In the genomic region with DNA sequence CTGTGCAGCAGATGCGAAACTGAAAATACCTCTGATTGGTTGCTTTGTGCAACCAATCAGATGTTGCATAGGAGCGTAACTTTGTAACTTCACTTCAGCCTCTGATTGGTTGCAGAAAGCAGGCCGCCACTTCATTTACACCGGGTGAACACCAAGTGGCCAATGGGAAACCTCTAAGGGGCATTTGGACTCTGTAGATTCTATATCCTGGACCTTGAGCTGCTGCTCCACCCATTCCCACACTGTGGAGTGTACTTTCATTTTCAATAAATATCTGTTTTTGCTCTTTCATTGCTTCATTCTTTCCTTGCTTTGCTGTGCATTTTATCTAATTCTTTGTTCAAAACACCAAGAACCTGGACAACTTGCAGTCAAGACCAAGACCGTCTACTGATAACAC, we compare ENCODE assay signal across 1 cellular context.
TF ChIP-seq lines count a peak whose summit lies in the region.

No MANE protein-coding gene starts in this region.

TF ChIP-seq in SK-N-SH treated with all-trans-retinoic acid at 6 μM for 48 hours, 23 proteins besides CTCF, POLR2A, EP300 and RAD21 (continued from another document):
- TF ChIP-seq, protein P1, sequence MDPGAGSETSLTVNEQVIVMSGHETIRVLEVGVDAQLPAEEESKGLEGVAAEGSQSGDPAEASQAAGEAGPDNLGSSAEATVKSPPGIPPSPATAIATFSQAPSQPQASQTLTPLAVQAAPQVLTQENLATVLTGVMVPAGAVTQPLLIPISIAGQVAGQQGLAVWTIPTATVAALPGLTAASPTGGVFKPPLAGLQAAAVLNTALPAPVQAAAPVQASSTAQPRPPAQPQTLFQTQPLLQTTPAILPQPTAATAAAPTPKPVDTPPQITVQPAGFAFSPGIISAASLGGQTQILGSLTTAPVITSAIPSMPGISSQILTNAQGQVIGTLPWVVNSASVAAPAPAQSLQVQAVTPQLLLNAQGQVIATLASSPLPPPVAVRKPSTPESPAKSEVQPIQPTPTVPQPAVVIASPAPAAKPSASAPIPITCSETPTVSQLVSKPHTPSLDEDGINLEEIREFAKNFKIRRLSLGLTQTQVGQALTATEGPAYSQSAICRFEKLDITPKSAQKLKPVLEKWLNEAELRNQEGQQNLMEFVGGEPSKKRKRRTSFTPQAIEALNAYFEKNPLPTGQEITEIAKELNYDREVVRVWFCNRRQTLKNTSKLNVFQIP (CRISPR knock-in tag; IDR thresholded peaks at IDR 0.05; ENCODE audit: borderline replicate concordance, low read depth): no peak
TF ChIP-seq in SK-N-SH treated with all-trans-retinoic acid at 6 μM for 48 hours: peak in this region for 0.
